In genomic region chr9:136533775-136534157, GRCh38 we compare ENCODE assay signal across 7 cellular contexts. TPM values are rescaled to one million over a fixed set of nuclear protein-coding genes. Genes with fewer than 3 reads are reported as not detected.
DNase-seq lines count a peak whose midpoint lies in the region; ATAC-seq and TF ChIP-seq lines count a peak whose summit lies in the region.

No MANE protein-coding gene starts in this region.

- H3K4me1 ChIP-seq in tibial nerve (peaks cover 0 to 95% (median 85%) of the 10 kb centered on the region in 4 donors), OCI-LY7 (ENCODE audit: insufficient read depth, low read length, poor library complexity, severe bottlenecking) (peaks cover 39% of the 10 kb centered on the region)

- H3K79me2 ChIP-seq in OCI-LY7 (ENCODE audit: insufficient read depth, low read depth, low read length): no peaks in the 10 kb centered on the region

- peaks cover 5% of the 10 kb centered on the region; the same call in 1 of the 2 replicates for H4K20me1 ChIP-seq in OCI-LY7 (ENCODE audit: insufficient read depth, low read length)

- no peaks in the 10 kb centered on the region for H3K9me3 Mint-ChIP-seq in activated naive CD4-positive, alpha-beta T cell treated with anti-CD3 and anti-CD28 coated beads, Interleukin-2, amount 50 U/mL, for 72 hours
- no peaks in the 10 kb centered on the region for H3K9me3 Mint-ChIP-seq in nephron

- POLR2A ChIA-PET in OCI-LY7 (lab: Charles Lee): no interaction called here

- BruUV-seq in OCI-LY7 (replicated peaks; lab: Mats Ljungman, UMichigan): no TSS peak

- TF ChIP-seq POLR2A in tibial nerve (IDR thresholded peaks at IDR 0.05): no peak

- H3K27ac ChIP-seq in tibial nerve (peak overlapping the region in 3 of 4 donors; percentile 58 to 86 (median 60)), OCI-LY7 (ENCODE audit: low read depth, low read length, poor library complexity, severe bottlenecking) (no peak overlapping the region)

- intact Hi-C loops in OCI-LY7 (cut with micrococcal nuclease; ENCODE audit: unreplicated experiment): no loop called here

- CTCF ChIA-PET in OCI-LY7 (lab: Charles Lee; ENCODE audit: unreplicated experiment): no interaction called here

- TF ChIP-seq CTCF in nephron (IDR thresholded peaks at IDR 0.05; ENCODE audit: unreplicated experiment in 3 of 3) (no peak), tibial nerve (IDR thresholded peaks at IDR 0.05) (no peak), OCI-LY7 (conservative IDR thresholded peaks at IDR 0.05; ENCODE audit: low read length) (no peak)

- H2AFZ ChIP-seq in OCI-LY7 (ENCODE audit: low read length): no peak overlapping the region

- no peak overlapping the region for H3K4me3 Mint-ChIP-seq in nephron

- H3K9me3 ChIP-seq in tibial nerve (no peaks in the 10 kb centered on the region), OCI-LY7 (ENCODE audit: low read length) (no peaks in the 10 kb centered on the region)

- no peaks in the 10 kb centered on the region for H3K9me2 ChIP-seq in OCI-LY7 (ENCODE audit: insufficient read depth, low read length)

- H3K36me3 ChIP-seq in tibial nerve: peaks cover 0 to 19% (median 0%) of the 10 kb centered on the region in 3 donors
- H3K36me3 ChIP-seq in OCI-LY7 (ENCODE audit: insufficient read depth, low read length): peaks cover 17% of the 10 kb centered on the region; the same call in 1 of the 2 replicates

- peak overlapping the region; percentile 88 to 91 for H3K27ac Mint-ChIP-seq in activated naive CD4-positive, alpha-beta T cell treated with anti-CD3 and anti-CD28 coated beads, Interleukin-2, amount 50 U/mL, for 72 hours
- peak overlapping the region; percentile 20 to 54 (median 45) for H3K27ac Mint-ChIP-seq in nephron

- DNase-seq in T-helper 22 cell (ENCODE audit: low read depth) (peak; percentile 72), tibial nerve (ENCODE audit: low spot score in 2 of 2) (no peak), OCI-LY7 (ENCODE audit: low spot score) (no peak), iPS-NIHi11 (ENCODE audit: low spot score) (no peak)
- peak; percentile 76 to 91 for DNase-seq in activated naive CD4-positive, alpha-beta T cell treated with anti-CD3 and anti-CD28 coated beads, Interleukin-2, amount 50 U/mL, for 72 hours (ENCODE audit: low spot score in 2 of 2)

- no peaks in the 10 kb centered on the region for H3K27me3 Mint-ChIP-seq in nephron (ENCODE audit: low read depth)

- no peak overlapping the region for H3K4me2 ChIP-seq in OCI-LY7 (ENCODE audit: low read length)

- 32 to 74% methylated on average over 16 to 22 of the region's 22 CpGs for WGBS in tibial nerve, 2 donors

- H3K4me3 ChIP-seq in tibial nerve (peak overlapping the region in 1 of 4 donors; percentile 17), OCI-LY7 (ENCODE audit: low read depth, low read length, poor library complexity, severe bottlenecking) (no peak overlapping the region)

- peak in 1 of 2 donors; percentile 44 for TF ChIP-seq EP300 in tibial nerve (IDR thresholded peaks at IDR 0.05)

- H3K27me3 ChIP-seq in tibial nerve: no peaks in the 10 kb centered on the region

- ATAC-seq in activated naive CD4-positive, alpha-beta T cell treated with anti-CD3 and anti-CD28 coated beads, Interleukin-2, amount 50 U/mL, for 72 hours: peak; percentile 72 to 80
- ATAC-seq in HG03039 (IDR thresholded peaks at IDR 0.05; ENCODE audit: unreplicated experiment): no peak

- peaks cover 26% of the 10 kb centered on the region for H3K4me1 Mint-ChIP-seq in nephron

- peaks cover 6 to 13% of the 10 kb centered on the region in 2 donors for H3K36me3 Mint-ChIP-seq in activated naive CD4-positive, alpha-beta T cell treated with anti-CD3 and anti-CD28 coated beads, Interleukin-2, amount 50 U/mL, for 72 hours
- H3K36me3 Mint-ChIP-seq in nephron (ENCODE audit: low read depth): peaks cover 4% of the 10 kb centered on the region

RNA-seq across cellular contexts. Expression of gene NOTCH1, which starts 12.1 kb away (rescaled TPM):
- total RNA-seq in activated naive CD4-positive, alpha-beta T cell treated with anti-CD3 and anti-CD28 coated beads, Interleukin-2, amount 50 U/mL, for 72 hours: 10 to 100 TPM; 76.4 to 85.5 TPM
- 10 to 100 TPM; 29.3 to 65.4 (median 41.5) TPM for total RNA-seq in tibial nerve
- total RNA-seq in OCI-LY7 (2014; rRNA removed; shearing (Covaris generic)): 9.3 and 17.6 TPM in 2 replicates
- total RNA-seq in OCI-LY7 (2022): 15.5 and 17.9 TPM in 2 replicates

RNA-seq across cellular contexts. Expression of gene SEC16A, which starts 50.9 kb away (rescaled TPM):
- total RNA-seq in activated naive CD4-positive, alpha-beta T cell treated with anti-CD3 and anti-CD28 coated beads, Interleukin-2, amount 50 U/mL, for 72 hours: 10 to 100 TPM; 56.6 to 79.5 TPM
- total RNA-seq in tibial nerve (10 to 100 TPM; 45.8 to 67.5 (median 47.9) TPM), OCI-LY7 (2022) (52.0 and 60.1 TPM in 2 replicates)
- total RNA-seq in OCI-LY7 (2014; rRNA removed; shearing (Covaris generic)): 15.5 and 23.7 TPM in 2 replicates

Comparison
In these comparisons a context has a peak if more than half of its experiments do, and no peak if none do; other contexts are left out.
1. DNase-seq: peak in T-helper 22 cell (single experiment) and activated naive CD4-positive, alpha-beta T cell treated with anti-CD3 and anti-CD28 coated beads, Interleukin-2, amount 50 U/mL, for 72 hours (2 of 2); none in tibial nerve (0 of 2), OCI-LY7 (single experiment) and iPS-NIHi11 (single experiment).